ENCODE assay signal across 17 cellular contexts in the genomic region with DNA sequence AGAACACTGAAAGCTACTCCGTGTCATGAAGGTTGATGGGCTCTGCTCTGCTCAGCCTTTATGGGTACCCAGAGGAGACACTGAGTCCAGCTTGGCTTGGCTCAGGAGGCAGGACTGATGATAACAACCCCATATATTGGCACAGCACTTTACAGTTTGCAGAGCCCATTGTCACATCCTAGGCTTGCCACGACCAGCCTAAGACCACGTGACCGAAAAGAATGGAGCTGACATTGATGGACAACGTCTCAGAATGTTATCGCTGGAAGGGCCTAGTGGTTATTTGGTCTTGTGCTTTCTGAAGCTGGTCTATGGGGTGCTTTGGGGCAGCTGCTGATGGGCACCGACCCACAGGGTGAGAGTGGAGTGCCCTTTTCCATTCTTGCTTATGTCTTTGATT.
DNase-seq lines count a peak whose midpoint lies in the region; ATAC-seq and TF ChIP-seq lines count a peak whose summit lies in the region.
"Had no signal": no experiment of that assay in that cellular context is flagged by ENCODE, and none has a peak within 500 bp of the region (broad histone marks: within the 10 kb centered on the region; RNA-seq: fewer than 3 reads in every experiment).

No MANE protein-coding gene starts in this region.

- no peak for TF ChIP-seq POLR2A in IMR-90 (IDR thresholded peaks at IDR 0.05; ENCODE audit: low read depth, low read length)
- TF ChIP-seq POLR2A in transverse colon (IDR thresholded peaks at IDR 0.05): no peak

- no peak overlapping the region for H4K8ac ChIP-seq in IMR-90 (ENCODE audit: low read depth in 2 of 2, low read length in 2 of 2)

- H3K4me2 ChIP-seq in IMR-90 (ENCODE audit: low read depth, low read length): no peak overlapping the region

- no peak overlapping the region for H2BK20ac ChIP-seq in IMR-90 (ENCODE audit: low read depth, low read length)

- DNase-seq in activated T-cell treated with anti-CD3 and anti-CD28 coated beads, Interleukin-2, amount 50 U/mL, for 24 hours: no peak
- no peak for DNase-seq in activated T-cell treated with anti-CD3 and anti-CD28 coated beads, Interleukin-2, amount 50 U/mL, for 48 hours
- DNase-seq in IMR-90 (no peak), transverse colon (no peak), occipital lobe (lab: John Stamatoyannopoulos, UW) (no peak), epidermal melanocyte (ENCODE audit: insufficient read length, low spot score) (no peak)
- no peak for DNase-seq in activated naive CD8-positive, alpha-beta T cell treated with anti-CD3 and anti-CD28 coated beads for 36 hours
- DNase-seq: COR-L47, DMS153, Kasumi-1, MM.1S, NCI-H1092 treated with DMSO at 0.1 percent for 48 hours, NCI-H2227 treated with DMSO at 0.1 percent for 48 hours, NCI-H524 had no signal

- no peaks in the 10 kb centered on the region for H3K79me1 ChIP-seq in IMR-90 (ENCODE audit: low read depth in 1 of 2, low read length in 2 of 2)

- TF ChIP-seq RAD21 in IMR-90 (IDR thresholded peaks at IDR 0.05; ENCODE audit: low read length): no peak

- TF ChIP-seq CTCF in IMR-90 (conservative IDR thresholded peaks at IDR 0.05; ENCODE audit: low read depth, low read length) (no peak), transverse colon (IDR thresholded peaks at IDR 0.05) (no peak)

- H3K4me3 ChIP-seq in IMR-90 (ENCODE audit: insufficient read depth, low read depth, low read length) (no peak overlapping the region), transverse colon (no peak overlapping the region)

- no peak overlapping the region for H4K91ac ChIP-seq in IMR-90 (ENCODE audit: insufficient read depth, low read depth, low read length)

- H3K9me3 Mint-ChIP-seq in activated T-cell treated with anti-CD3 and anti-CD28 coated beads, Interleukin-2, amount 50 U/mL, for 24 hours: no peaks in the 10 kb centered on the region
- no peaks in the 10 kb centered on the region for H3K9me3 Mint-ChIP-seq in activated naive CD8-positive, alpha-beta T cell treated with anti-CD3 and anti-CD28 coated beads for 36 hours
- no peaks in the 10 kb centered on the region for H3K9me3 Mint-ChIP-seq in stimulated activated memory B cell treated with anti-CD40 and anti-IgM and Interleukin-4, amounts not matched to agents 10 μg/mL and 1 μg/mL and 100 μg/mL, for 72 hours
- H3K9me3 Mint-ChIP-seq: HFFc6 had no signal

- no peak overlapping the region for H2AFZ ChIP-seq in IMR-90 (replicated peaks; ENCODE audit: low read length, poor library complexity)

- H3K9me3 ChIP-seq in IMR-90 (ENCODE audit: control insufficient read depth, insufficient read depth, low read length): no peaks in the 10 kb centered on the region
- H3K9me3 ChIP-seq in transverse colon: no peaks in the 10 kb centered on the region

- no peaks in the 10 kb centered on the region; the same call in 1 of the 2 replicates for H3K9me1 ChIP-seq in IMR-90 (ENCODE audit: insufficient read depth, low read length)

- intact Hi-C loops in IMR-90 (cut with micrococcal nuclease): no loop called here
- intact Hi-C loops in transverse colon (cut with DNase I; ENCODE audit: low total_unique reads): no loop called here

- peak overlapping the region; percentile 28; the same call in 1 of the 3 replicates for H2BK15ac ChIP-seq in IMR-90 (ENCODE audit: low read depth, low read length)

- H3K23ac ChIP-seq in IMR-90 (ENCODE audit: low read depth, low read length): no peak overlapping the region

- H3K27me3 ChIP-seq in IMR-90 (ENCODE audit: control insufficient read depth, insufficient read depth, low read length): peaks cover 17% of the 10 kb centered on the region
- H3K27me3 ChIP-seq in transverse colon: peaks cover 28% of the 10 kb centered on the region

- no peak overlapping the region for H2AK5ac ChIP-seq in IMR-90 (ENCODE audit: low read depth, low read length)

- no peak overlapping the region for H2BK5ac ChIP-seq in IMR-90 (ENCODE audit: low read depth, low read length, poor library complexity, severe bottlenecking)

- POLR2A ChIA-PET in IMR-90 (lab: Charles Lee; ENCODE audit: unreplicated experiment): no interaction called here

- ATAC-seq in IMR-90 (ENCODE audit: low read depth): no peak
- ATAC-seq in stimulated activated memory B cell treated with anti-CD40 and anti-IgM and Interleukin-4, amounts not matched to agents 10 μg/mL and 1 μg/mL and 100 μg/mL, for 72 hours: no peak

- dilution Hi-C loops in IMR-90 (cut with HindIII; ENCODE audit: low sequenced_read_pairs, unreplicated experiment): no loop called here

- H3K9ac ChIP-seq in IMR-90 (ENCODE audit: low read depth, low read length): no peak overlapping the region

- no peaks in the 10 kb centered on the region for H3K36me3 Mint-ChIP-seq in activated T-cell treated with anti-CD3 and anti-CD28 coated beads, Interleukin-2, amount 50 U/mL, for 24 hours (ENCODE audit: low read depth)
- H3K36me3 Mint-ChIP-seq in activated naive CD8-positive, alpha-beta T cell treated with anti-CD3 and anti-CD28 coated beads for 36 hours: peaks cover 16% of the 10 kb centered on the region
- H3K36me3 Mint-ChIP-seq in stimulated activated memory B cell treated with anti-CD40 and anti-IgM and Interleukin-4, amounts not matched to agents 10 μg/mL and 1 μg/mL and 100 μg/mL, for 72 hours: no peaks in the 10 kb centered on the region

- no peak overlapping the region for H3K4ac ChIP-seq in IMR-90 (ENCODE audit: low read depth, low read length)

- 60% methylated on average over 5 of the region's 7 CpGs; no CpG with 5 or more reads in 1 of the 2 experiments for WGBS in IMR-90 (ENCODE audit: extremely low coverage in 2 of 2, insufficient read length in 1 of 2), 2 experiments
- 87% methylated on average over 7 of the region's 7 CpGs; no CpG with 5 or more reads in 1 of the 2 donors for WGBS in transverse colon (ENCODE audit: low coverage in 1 of 2), 2 donors

- no peaks in the 10 kb centered on the region for H3K36me3 ChIP-seq in IMR-90 (ENCODE audit: control insufficient read depth, insufficient read depth, low read length)
- no peaks in the 10 kb centered on the region for H3K36me3 ChIP-seq in transverse colon

- no peak overlapping the region for H2AK9ac ChIP-seq in IMR-90 (replicated peaks; ENCODE audit: low read depth, low read length, poor library complexity)

- no peak overlapping the region for H3K27ac ChIP-seq in IMR-90 (ENCODE audit: insufficient read depth, low read length)
- H3K27ac ChIP-seq in transverse colon: no peak overlapping the region
- H3K27ac ChIP-seq: C4-2B had no signal

- no peak for TF ChIP-seq EP300 in transverse colon (IDR thresholded peaks at IDR 0.05; ENCODE audit: low read depth)

- in situ Hi-C loops in IMR-90 (cut with MboI; ENCODE audit: low sequenced_read_pairs) (no loop called here), transverse colon (cut with MboI; ENCODE audit: low pct_ligation_motif_present in 1 of 4, low pct_unique_long_range_greater_than_20kb in 1 of 4, low sequenced_read_pairs in 3 of 4) (no loop called here)

- H3K4me3 Mint-ChIP-seq in activated T-cell treated with anti-CD3 and anti-CD28 coated beads, Interleukin-2, amount 50 U/mL, for 24 hours: no peak overlapping the region
- H3K4me3 Mint-ChIP-seq in activated naive CD8-positive, alpha-beta T cell treated with anti-CD3 and anti-CD28 coated beads for 36 hours: no peak overlapping the region
- H3K4me3 Mint-ChIP-seq in stimulated activated memory B cell treated with anti-CD40 and anti-IgM and Interleukin-4, amounts not matched to agents 10 μg/mL and 1 μg/mL and 100 μg/mL, for 72 hours: no peak overlapping the region
- H3K4me3 Mint-ChIP-seq: HFFc6 had no signal

- H3K18ac ChIP-seq in IMR-90 (ENCODE audit: low read depth, low read length): no peak overlapping the region

- peaks cover 81% of the 10 kb centered on the region for H3K4me1 Mint-ChIP-seq in activated T-cell treated with anti-CD3 and anti-CD28 coated beads, Interleukin-2, amount 50 U/mL, for 24 hours (ENCODE audit: low read depth)
- H3K4me1 Mint-ChIP-seq in activated naive CD8-positive, alpha-beta T cell treated with anti-CD3 and anti-CD28 coated beads for 36 hours: peaks cover 79% of the 10 kb centered on the region
- H3K4me1 Mint-ChIP-seq in stimulated activated memory B cell treated with anti-CD40 and anti-IgM and Interleukin-4, amounts not matched to agents 10 μg/mL and 1 μg/mL and 100 μg/mL, for 72 hours: peaks cover 44% of the 10 kb centered on the region

- H3K4me1 ChIP-seq in IMR-90 (ENCODE audit: control insufficient read depth, insufficient read depth, low read length) (peaks cover 2% of the 10 kb centered on the region; the same call in 1 of the 2 replicates), transverse colon (peaks cover 0 to 10% (median 0%) of the 10 kb centered on the region in 4 donors)

- H4K20me1 ChIP-seq in IMR-90 (ENCODE audit: insufficient read depth, low read length): no peaks in the 10 kb centered on the region

- CTCF ChIA-PET in IMR-90 (lab: Yijun Ruan, JAX): no interaction called here

- BruUV-seq in IMR-90 (replicated peaks; lab: Mats Ljungman, UMichigan): no TSS peak

- no peak overlapping the region for H3K14ac ChIP-seq in IMR-90 (replicated peaks; ENCODE audit: low read depth, low read length)

- no peak overlapping the region for H4K5ac ChIP-seq in IMR-90 (ENCODE audit: low read depth, low read length)

- H2BK120ac ChIP-seq in IMR-90 (ENCODE audit: low read depth, low read length): no peak overlapping the region

- H3K27ac Mint-ChIP-seq in activated T-cell treated with anti-CD3 and anti-CD28 coated beads, Interleukin-2, amount 50 U/mL, for 24 hours: peak overlapping the region; percentile 89
- H3K27ac Mint-ChIP-seq in activated naive CD8-positive, alpha-beta T cell treated with anti-CD3 and anti-CD28 coated beads for 36 hours: peak overlapping the region; percentile 93
- peak overlapping the region; percentile 86 for H3K27ac Mint-ChIP-seq in stimulated activated memory B cell treated with anti-CD40 and anti-IgM and Interleukin-4, amounts not matched to agents 10 μg/mL and 1 μg/mL and 100 μg/mL, for 72 hours

- no peaks in the 10 kb centered on the region for H3K27me3 Mint-ChIP-seq in activated T-cell treated with anti-CD3 and anti-CD28 coated beads, Interleukin-2, amount 50 U/mL, for 24 hours
- H3K27me3 Mint-ChIP-seq in activated naive CD8-positive, alpha-beta T cell treated with anti-CD3 and anti-CD28 coated beads for 36 hours: no peaks in the 10 kb centered on the region
- no peaks in the 10 kb centered on the region for H3K27me3 Mint-ChIP-seq in stimulated activated memory B cell treated with anti-CD40 and anti-IgM and Interleukin-4, amounts not matched to agents 10 μg/mL and 1 μg/mL and 100 μg/mL, for 72 hours

- H3K56ac ChIP-seq in IMR-90 (ENCODE audit: extremely low read depth, insufficient read depth, low read length): no peak overlapping the region

TF ChIP-seq in IMR-90, 13 proteins besides CTCF, POLR2A, EP300 and RAD21 (continues in another document):
- TF ChIP-seq MXI1 (IDR thresholded peaks at IDR 0.05; ENCODE audit: borderline replicate concordance, low read depth, low read length) (no peak), MAFK (IDR thresholded peaks at IDR 0.05; ENCODE audit: low read depth, low read length) (no peak), RFX5 (IDR thresholded peaks at IDR 0.05; ENCODE audit: low read depth, low read length) (no peak), BHLHE40 (IDR thresholded peaks at IDR 0.05; ENCODE audit: low read depth, low read length) (no peak), MAZ (IDR thresholded peaks at IDR 0.05; ENCODE audit: borderline replicate concordance, low read depth, low read length) (no peak), CHD1 (IDR thresholded peaks at IDR 0.05; ENCODE audit: low read depth, low read length) (no peak), CEBPB (IDR thresholded peaks at IDR 0.05; ENCODE audit: low read depth, low read length) (no peak)
